ENCODE assay signal across 24 cellular contexts in genomic region chr21:44328242-44328895, GRCh38. TPM values are rescaled to one million over a fixed set of nuclear protein-coding genes. Genes with fewer than 3 reads are reported as not detected.
DNase-seq lines count a peak whose midpoint lies in the region; ATAC-seq and TF ChIP-seq lines count a peak whose summit lies in the region.
"Had no signal": no experiment of that assay in that cellular context is flagged by ENCODE, and none has a peak within 500 bp of the region (broad histone marks: within the 10 kb centered on the region; RNA-seq: fewer than 3 reads in every experiment).

No MANE protein-coding gene starts in this region.

- no peaks in the 10 kb centered on the region for H3K36me3 Mint-ChIP-seq in activated naive CD4-positive, alpha-beta T cell treated with anti-CD3 and anti-CD28 coated beads, Interleukin-2, amount 10 ng/mL, durations not matched to agents 7 days and 5 days
- no peaks in the 10 kb centered on the region for H3K36me3 Mint-ChIP-seq in IgD-negative memory B cell
- peaks cover 17% of the 10 kb centered on the region for H3K36me3 Mint-ChIP-seq in stimulated activated memory B cell treated with anti-CD40 and anti-IgM and Interleukin-4, amounts not matched to agents 10 μg/mL and 1 μg/mL and 100 μg/mL, for 72 hours
- H3K36me3 Mint-ChIP-seq: naive B cell had no signal

- H3K27ac ChIP-seq in dorsolateral prefrontal cortex, result peak overlapping the region in 41 of 59 donors; percentile 8 to 83 (median 61)
- H3K27ac ChIP-seq: left lung had no signal

- DNase-seq in activated naive CD4-positive, alpha-beta T cell treated with anti-CD3 and anti-CD28 coated beads, Interleukin-2, amount 10 ng/mL, durations not matched to agents 7 days and 5 days, result no peak
- DNase-seq in activated naive CD4-positive, alpha-beta T cell treated with Interleukin-2 at 50 U/mL for 16 hours, result no peak
- DNase-seq in dorsolateral prefrontal cortex (no peak), NCI-H82 (lab: John Stamatoyannopoulos, UW) (no peak), middle frontal gyrus (ENCODE audit: extremely low spot score, low spot score) (no peak), cortex of kidney (lab: John Stamatoyannopoulos, UW) (no peak)
- DNase-seq: activated CD4-positive, alpha-beta T cell treated with anti-CD3 and anti-CD28 coated beads for 48 hours; activated CD8-positive, alpha-beta memory T cell treated with anti-CD3 and anti-CD28 coated beads, Interleukin-2, amount 10 ng/mL, durations not matched to agents 7 days and 5 days; mesendoderm; MV-4-11; naive B cell; NCI-H446 treated with DMSO at 0.1 percent for 48 hours; OCI-M1; stimulated activated naive CD8-positive, alpha-beta T cell treated with anti-CD3 and anti-CD28 coated beads, Interleukin-15, Interleukin-2, amounts not matched to agents 100 U/mL and 50 U/mL, for 24 hours had no signal

- ATAC-seq in stimulated activated memory B cell treated with anti-CD40 and anti-IgM and Interleukin-4, amounts not matched to agents 10 μg/mL and 1 μg/mL and 100 μg/mL, for 72 hours, result no peak
- ATAC-seq: activated CD8-positive, alpha-beta memory T cell treated with anti-CD3 and anti-CD28 coated beads, Interleukin-2, amount 10 ng/mL, durations not matched to agents 7 days and 5 days; left lung; stimulated activated naive CD8-positive, alpha-beta T cell treated with anti-CD3 and anti-CD28 coated beads, Interleukin-15, Interleukin-2, amounts not matched to agents 100 U/mL and 50 U/mL, for 24 hours had no signal

- CTCF ChIA-PET in activated naive CD4-positive, alpha-beta T cell treated with anti-CD3 and anti-CD28 coated beads, Interleukin-2, amount 10 ng/mL, durations not matched to agents 7 days and 5 days (lab: Charles Lee), result interaction anchor here (0.8 to 1.0 kb wide), 2 partner anchors 24 to 31 kb away, joined by 3 read pairs; no protein-coding TSS in a partner anchor

- no peaks in the 10 kb centered on the region for H3K9me3 Mint-ChIP-seq in activated naive CD4-positive, alpha-beta T cell treated with anti-CD3 and anti-CD28 coated beads, Interleukin-2, amount 10 ng/mL, durations not matched to agents 7 days and 5 days
- H3K9me3 Mint-ChIP-seq in IgD-negative memory B cell, result no peaks in the 10 kb centered on the region
- H3K9me3 Mint-ChIP-seq in stimulated activated memory B cell treated with anti-CD40 and anti-IgM and Interleukin-4, amounts not matched to agents 10 μg/mL and 1 μg/mL and 100 μg/mL, for 72 hours, result no peaks in the 10 kb centered on the region
- H3K9me3 Mint-ChIP-seq: activated T-helper 1 cell treated with anti-CD3 and anti-CD28 coated beads, Interleukin-12 subunit alpha, Interleukin-12 subunit beta, Interleukin-2, Interleukin-4 antibody, amounts not matched to agents 30 ng/mL and 10 ng/mL and 1 ng/mL, durations not matched to agents 14 hours and 24 hours and 36 hours; central memory CD8-positive, alpha-beta T cell; naive B cell had no signal

- H3K27me3 ChIP-seq in dorsolateral prefrontal cortex, result no peaks in the 10 kb centered on the region
- H3K27me3 ChIP-seq: left lung had no signal

- no peaks in the 10 kb centered on the region for H3K4me1 Mint-ChIP-seq in activated naive CD4-positive, alpha-beta T cell treated with anti-CD3 and anti-CD28 coated beads, Interleukin-2, amount 10 ng/mL, durations not matched to agents 7 days and 5 days
- H3K4me1 Mint-ChIP-seq in IgD-negative memory B cell, result no peaks in the 10 kb centered on the region
- no peaks in the 10 kb centered on the region for H3K4me1 Mint-ChIP-seq in stimulated activated memory B cell treated with anti-CD40 and anti-IgM and Interleukin-4, amounts not matched to agents 10 μg/mL and 1 μg/mL and 100 μg/mL, for 72 hours
- H3K4me1 Mint-ChIP-seq: activated CD8-positive, alpha-beta memory T cell treated with anti-CD3 and anti-CD28 coated beads, Interleukin-2, amount 10 ng/mL, durations not matched to agents 7 days and 5 days; central memory CD8-positive, alpha-beta T cell had no signal

- H3K4me3 Mint-ChIP-seq in activated naive CD4-positive, alpha-beta T cell treated with anti-CD3 and anti-CD28 coated beads, Interleukin-2, amount 10 ng/mL, durations not matched to agents 7 days and 5 days, result no peak overlapping the region
- no peak overlapping the region for H3K4me3 Mint-ChIP-seq in IgD-negative memory B cell
- no peak overlapping the region for H3K4me3 Mint-ChIP-seq in stimulated activated memory B cell treated with anti-CD40 and anti-IgM and Interleukin-4, amounts not matched to agents 10 μg/mL and 1 μg/mL and 100 μg/mL, for 72 hours
- H3K4me3 Mint-ChIP-seq: activated CD8-positive, alpha-beta memory T cell treated with anti-CD3 and anti-CD28 coated beads, Interleukin-2, amount 10 ng/mL, durations not matched to agents 7 days and 5 days; activated T-helper 1 cell treated with anti-CD3 and anti-CD28 coated beads, Interleukin-12 subunit alpha, Interleukin-12 subunit beta, Interleukin-2, Interleukin-4 antibody, amounts not matched to agents 30 ng/mL and 10 ng/mL and 1 ng/mL, durations not matched to agents 14 hours and 24 hours and 36 hours; central memory CD8-positive, alpha-beta T cell; naive B cell had no signal

- H3K27ac Mint-ChIP-seq in activated naive CD4-positive, alpha-beta T cell treated with anti-CD3 and anti-CD28 coated beads, Interleukin-2, amount 10 ng/mL, durations not matched to agents 7 days and 5 days, result peak overlapping the region; percentile 56
- peak overlapping the region in 2 of 3 donors; percentile 59 to 72 for H3K27ac Mint-ChIP-seq in IgD-negative memory B cell
- H3K27ac Mint-ChIP-seq in stimulated activated memory B cell treated with anti-CD40 and anti-IgM and Interleukin-4, amounts not matched to agents 10 μg/mL and 1 μg/mL and 100 μg/mL, for 72 hours, result peak overlapping the region; percentile 11
- H3K27ac Mint-ChIP-seq: activated T-helper 1 cell treated with anti-CD3 and anti-CD28 coated beads, Interleukin-12 subunit alpha, Interleukin-12 subunit beta, Interleukin-2, Interleukin-4 antibody, amounts not matched to agents 30 ng/mL and 10 ng/mL and 1 ng/mL, durations not matched to agents 14 hours and 24 hours and 36 hours had no signal

- intact Hi-C loops in dorsolateral prefrontal cortex (cut with DNase I), result loop anchor here (10.0 kb wide), 2 partner anchors 304 to 514 kb away; no protein-coding TSS in a partner anchor

- no peak overlapping the region for H3K4me3 ChIP-seq in dorsolateral prefrontal cortex
- H3K4me3 ChIP-seq: left lung had no signal

- no peaks in the 10 kb centered on the region for H3K27me3 Mint-ChIP-seq in activated naive CD4-positive, alpha-beta T cell treated with anti-CD3 and anti-CD28 coated beads, Interleukin-2, amount 10 ng/mL, durations not matched to agents 7 days and 5 days
- H3K27me3 Mint-ChIP-seq in IgD-negative memory B cell, result no peaks in the 10 kb centered on the region
- no peaks in the 10 kb centered on the region for H3K27me3 Mint-ChIP-seq in stimulated activated memory B cell treated with anti-CD40 and anti-IgM and Interleukin-4, amounts not matched to agents 10 μg/mL and 1 μg/mL and 100 μg/mL, for 72 hours
- H3K27me3 Mint-ChIP-seq: activated CD8-positive, alpha-beta memory T cell treated with anti-CD3 and anti-CD28 coated beads, Interleukin-2, amount 10 ng/mL, durations not matched to agents 7 days and 5 days; central memory CD8-positive, alpha-beta T cell; naive B cell had no signal

- TF ChIP-seq CTCF in dorsolateral prefrontal cortex (IDR thresholded peaks at IDR 0.05 in 54 of 56, conservative IDR thresholded peaks at IDR 0.05 in 2 of 56; ENCODE audit: low read depth in 1 of 56, partially characterized antibody in 56 of 56), result no peak

RNA-seq across cellular contexts. Expression of gene CFAP410, which starts 10.8 kb away (rescaled TPM):
- 36.4 TPM for polyA plus RNA-seq in IgD-negative memory B cell
- total RNA-seq in dorsolateral prefrontal cortex, result 10 to 100 TPM; 23.3 to 59.4 (median 39.0) TPM

RNA-seq across cellular contexts. Expression of gene TRPM2, which starts 25.1 kb away (rescaled TPM):
- 5.1 TPM for polyA plus RNA-seq in IgD-negative memory B cell
- total RNA-seq in dorsolateral prefrontal cortex, result 10 to 100 TPM; 29.8 to 83.7 (median 54.3) TPM
- total RNA-seq: G401, LHCN-M2, pulmonary artery endothelial cell had no signal

RNA-seq across cellular contexts. Expression of gene PFKL, which starts 28.5 kb away (rescaled TPM):
- polyA plus RNA-seq in IgD-negative memory B cell, result 130 TPM
- 100 to 1,000 TPM; 102 to 205 (median 156) TPM for total RNA-seq in dorsolateral prefrontal cortex

RNA-seq across cellular contexts. Expression of gene AIRE, which starts 42.7 kb away (rescaled TPM):
- 0.45 TPM for polyA plus RNA-seq in IgD-negative memory B cell
- 1 to 10 TPM in 112 of 120 experiments, under 1 TPM in 8; 0.62 to 5.4 (median 2.0) TPM for total RNA-seq in dorsolateral prefrontal cortex
- total RNA-seq: A172; activated T-helper 1 cell treated with anti-CD3 and anti-CD28 coated beads, Interleukin-12 subunit alpha, Interleukin-12 subunit beta, Interleukin-2, Interleukin-4 antibody, amounts not matched to agents 30 ng/mL and 10 ng/mL and 1 ng/mL, durations not matched to agents 14 hours and 24 hours and 36 hours; glomerular endothelial cell; LHCN-M2 had no signal

Comparison
In these comparisons a context has a peak if more than half of its experiments do, and no peak if none do; other contexts are left out.
1. H3K27ac Mint-ChIP-seq: peak in every context shown above with its lines; median percentile 66 in IgD-negative memory B cell; 56 in activated naive CD4-positive, alpha-beta T cell treated with anti-CD3 and anti-CD28 coated beads, Interleukin-2, amount 10 ng/mL, durations not matched to agents 7 days and 5 days; 11 in stimulated activated memory B cell treated with anti-CD40 and anti-IgM and Interleukin-4, amounts not matched to agents 10 μg/mL and 1 μg/mL and 100 μg/mL, for 72 hours.